27 cellular contexts compared by ENCODE assay signal in genomic region chrX:20280938-20281337, GRCh38.
"Had no signal": no experiment of that assay in that cellular context is flagged by ENCODE, and none has a peak within 500 bp of the region (broad histone marks: within the 10 kb centered on the region; RNA-seq: fewer than 3 reads in every experiment).

No MANE protein-coding gene starts in this region.

- H3K9me3 ChIP-seq: esophagus squamous epithelium, gastrocnemius medialis, left lung, lower lobe of right lung, mucosa of descending colon had no signal

- FAIRE-seq: colon, islet of Langerhans, keratinocyte had no signal

- H3K36me3 Mint-ChIP-seq: naive B cell had no signal

- H3K27me3 ChIP-seq: esophagus squamous epithelium, gastrocnemius medialis, heart right ventricle, left lung had no signal

- ATAC-seq: esophagus mucosa, gastrocnemius medialis, heart right ventricle, left cardiac atrium, left lung, left ventricle myocardium superior, lower lobe of right lung, mucosa of descending colon had no signal

- H3K27ac Mint-ChIP-seq: mesothelial cell of epicardium, naive B cell had no signal

- H3K4me3 ChIP-seq: coronary artery, dorsolateral prefrontal cortex, esophagus squamous epithelium, gastrocnemius medialis, heart right ventricle, left lung, lower lobe of right lung, mucosa of descending colon had no signal

- H3K4me1 ChIP-seq: esophagus squamous epithelium, gastrocnemius medialis, heart right ventricle, left lung, lower lobe of right lung had no signal

- H3K4me1 Mint-ChIP-seq: mesothelial cell of epicardium had no signal

- H3K27ac ChIP-seq: coronary artery, dorsolateral prefrontal cortex, epithelial cell of prostate, esophagus squamous epithelium, gastrocnemius medialis, heart right ventricle, left lung, lower lobe of right lung had no signal

- H3K4me3 Mint-ChIP-seq: mesothelial cell of epicardium, naive B cell had no signal

- H3K36me3 ChIP-seq: esophagus squamous epithelium, gastrocnemius medialis, heart right ventricle, left lung, lower lobe of right lung had no signal

- DNase-seq: dermis blood vessel endothelial cell; dorsolateral prefrontal cortex; effector CD4-positive, alpha-beta T cell; effector memory CD4-positive, alpha-beta T cell; erythroblast; esophagus squamous epithelium; foreskin fibroblast; foreskin melanocyte; gastrocnemius medialis; glutamatergic neuron; head of caudate nucleus; heart right ventricle; hippocampal formation; left cardiac atrium; left lung; left ventricle myocardium superior; lower lobe of right lung; mesenchymal stem cell; mucosa of descending colon; naive B cell had no signal
